8 cellular contexts compared by ENCODE assay signal in genomic region chr10:56593120-56593519, GRCh38.
"Had no signal": no experiment of that assay in that cellular context is flagged by ENCODE, and none has a peak within 500 bp of the region (broad histone marks: within the 10 kb centered on the region; RNA-seq: fewer than 3 reads in every experiment).

No MANE protein-coding gene starts in this region.

- H3K4me3 ChIP-seq: GM12878 had no signal

- ATAC-seq: GM12878 had no signal

- DNase-seq: GDM1, GF-D8 had no signal

- FAIRE-seq: G401.6, GM12878, GM12891, GM12892, GM18507, GM19239 had no signal
